In the genomic region with DNA sequence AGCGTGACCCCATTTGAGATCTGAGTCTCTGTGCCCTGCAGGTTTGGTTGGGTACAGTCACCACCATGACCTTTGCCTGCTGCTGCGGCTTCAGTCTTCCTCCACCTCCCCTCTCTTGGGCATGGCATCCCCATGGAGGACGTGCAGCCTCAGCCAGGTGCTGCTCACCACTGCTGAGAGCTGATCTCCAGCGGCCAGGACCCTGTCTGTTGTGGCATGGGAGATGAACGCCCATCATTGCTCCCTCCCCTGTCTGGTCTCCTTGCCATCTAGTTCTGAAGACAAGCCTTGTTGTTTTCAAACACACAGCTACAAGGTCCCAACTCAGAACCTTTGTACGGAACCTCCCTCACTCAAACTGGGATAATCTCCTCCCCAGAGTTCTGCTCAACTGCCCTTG, we compare ENCODE assay signal across 19 cellular contexts. TPM values are rescaled to one million over a fixed set of nuclear protein-coding genes. Genes with fewer than 3 reads are reported as not detected.
"Had no signal": no experiment of that assay in that cellular context is flagged by ENCODE, and none has a peak within 500 bp of the region (broad histone marks: within the 10 kb centered on the region; RNA-seq: fewer than 3 reads in every experiment).

No MANE protein-coding gene starts in this region.

- H3K27ac Mint-ChIP-seq: activated naive CD8-positive, alpha-beta T cell treated with anti-CD3 and anti-CD28 coated beads for 36 hours; stimulated activated naive B cell treated with anti-CD40 and anti-IgM and Interleukin-4, amounts not matched to agents 10 μg/mL and 1 μg/mL and 100 μg/mL, for 72 hours; T-helper 2 cell treated with Interferon-gamma antibody and Interleukin-4, amounts not matched to agents 5 μg/mL and 100 μg/mL, for 36 hours had no signal

- H3K9me3 ChIP-seq: body of pancreas, left ventricle myocardium inferior, tibial nerve, vagina had no signal

- H3K36me3 ChIP-seq: left ventricle myocardium inferior, tibial nerve, vagina had no signal

- H3K36me3 Mint-ChIP-seq: activated naive CD8-positive, alpha-beta T cell treated with anti-CD3 and anti-CD28 coated beads for 36 hours; stimulated activated naive B cell treated with anti-CD40 and anti-IgM and Interleukin-4, amounts not matched to agents 10 μg/mL and 1 μg/mL and 100 μg/mL, for 72 hours had no signal

- H3K9me3 Mint-ChIP-seq: activated naive CD8-positive, alpha-beta T cell treated with anti-CD3 and anti-CD28 coated beads for 36 hours; activated T-cell treated with anti-CD3 and anti-CD28 coated beads, Interleukin-2, amount 50 U/mL, for 72 hours; central memory CD8-positive, alpha-beta T cell; neural crest cell; stimulated activated naive B cell treated with anti-CD40 and anti-IgM and Interleukin-4, amounts not matched to agents 10 μg/mL and 1 μg/mL and 100 μg/mL, for 72 hours; T-helper 2 cell treated with Interferon-gamma antibody and Interleukin-4, amounts not matched to agents 5 μg/mL and 100 μg/mL, for 36 hours had no signal

- H3K27me3 ChIP-seq: body of pancreas, vagina had no signal

- H3K4me3 ChIP-seq: body of pancreas, coronary artery, left ventricle myocardium inferior, tibial nerve, vagina had no signal

- DNase-seq: activated CD4-positive, alpha-beta T cell treated with anti-CD3 and anti-CD28 coated beads, Interleukin-2, amount 50 U/mL, for 1 hour; activated naive CD8-positive, alpha-beta T cell treated with anti-CD3 and anti-CD28 coated beads for 36 hours; activated T-cell treated with anti-CD3 and anti-CD28 coated beads, Interleukin-2, amount 50 U/mL, for 72 hours; amygdala; body of pancreas; effector CD4-positive, alpha-beta T cell; foreskin fibroblast; glutamatergic neuron; hypothalamus; left ventricle myocardium inferior; stimulated activated CD4-positive, alpha-beta T cell treated with anti-CD3 and anti-CD28 coated beads, Interleukin-4, amount 100 ng/mL, for 1 hour; stimulated activated naive B cell treated with anti-CD40 and anti-IgM and Interleukin-4, amounts not matched to agents 10 μg/mL and 1 μg/mL and 100 μg/mL, for 72 hours had no signal

- H3K4me1 Mint-ChIP-seq: activated naive CD8-positive, alpha-beta T cell treated with anti-CD3 and anti-CD28 coated beads for 36 hours; central memory CD8-positive, alpha-beta T cell; stimulated activated naive B cell treated with anti-CD40 and anti-IgM and Interleukin-4, amounts not matched to agents 10 μg/mL and 1 μg/mL and 100 μg/mL, for 72 hours had no signal

- H3K27ac ChIP-seq: body of pancreas, coronary artery, left ventricle myocardium inferior, tibial nerve, vagina had no signal

- H3K4me3 Mint-ChIP-seq: activated naive CD8-positive, alpha-beta T cell treated with anti-CD3 and anti-CD28 coated beads for 36 hours; activated T-cell treated with anti-CD3 and anti-CD28 coated beads, Interleukin-2, amount 50 U/mL, for 72 hours; central memory CD8-positive, alpha-beta T cell; neural crest cell; stimulated activated naive B cell treated with anti-CD40 and anti-IgM and Interleukin-4, amounts not matched to agents 10 μg/mL and 1 μg/mL and 100 μg/mL, for 72 hours; T-helper 2 cell treated with Interferon-gamma antibody and Interleukin-4, amounts not matched to agents 5 μg/mL and 100 μg/mL, for 36 hours had no signal

RNA-seq across cellular contexts. Expression of a gene that starts 19.2 kb away (rescaled TPM):
- total RNA-seq: activated T-cell treated with anti-CD3 and anti-CD28 coated beads, Interleukin-2, amount 50 U/mL, for 72 hours; endothelial cell of umbilical vein; neural crest cell had no signal
